In the genomic region with DNA sequence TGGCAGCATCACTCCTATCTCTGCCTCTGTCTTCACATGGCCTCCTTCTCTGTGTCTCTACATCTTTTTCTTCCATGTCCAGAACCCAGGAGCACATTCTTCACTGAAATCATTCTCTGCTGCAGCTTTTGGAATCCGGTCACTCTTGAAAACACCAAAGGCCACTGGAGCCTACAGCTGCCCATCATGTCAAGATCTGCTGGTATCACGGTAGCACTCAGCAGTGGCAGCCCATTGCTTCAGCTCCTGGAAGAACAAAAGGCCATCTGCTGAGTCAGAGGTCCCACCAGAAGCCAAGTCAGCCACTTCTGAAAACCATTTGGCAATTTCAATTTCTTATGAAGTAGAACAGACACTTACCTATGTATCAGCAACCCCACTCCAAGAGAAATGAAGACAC, we compare ENCODE assay signal across 8 cellular contexts.
"Had no signal": no experiment of that assay in that cellular context is flagged by ENCODE, and none has a peak within 500 bp of the region (broad histone marks: within the 10 kb centered on the region; RNA-seq: fewer than 3 reads in every experiment).

No MANE protein-coding gene starts in this region.

- ATAC-seq: HCT116 had no signal

- H3K4me1 ChIP-seq: HAP-1 had no signal

- H3K9ac ChIP-seq: GM23248 had no signal

- H3K27ac ChIP-seq: GM23248 had no signal

- FAIRE-seq: HTR-8/SVneo had no signal

- H2AFZ ChIP-seq: GM23248 had no signal

- H3K36me3 ChIP-seq: HAP-1 had no signal

- H3K9me3 ChIP-seq: HAP-1 had no signal

- DNase-seq: GM23248, GOT3, H7, HFFc6, IMR-90 had no signal

- H3K4me3 ChIP-seq: GM23248, HAP-1 had no signal
